In the genomic region with DNA sequence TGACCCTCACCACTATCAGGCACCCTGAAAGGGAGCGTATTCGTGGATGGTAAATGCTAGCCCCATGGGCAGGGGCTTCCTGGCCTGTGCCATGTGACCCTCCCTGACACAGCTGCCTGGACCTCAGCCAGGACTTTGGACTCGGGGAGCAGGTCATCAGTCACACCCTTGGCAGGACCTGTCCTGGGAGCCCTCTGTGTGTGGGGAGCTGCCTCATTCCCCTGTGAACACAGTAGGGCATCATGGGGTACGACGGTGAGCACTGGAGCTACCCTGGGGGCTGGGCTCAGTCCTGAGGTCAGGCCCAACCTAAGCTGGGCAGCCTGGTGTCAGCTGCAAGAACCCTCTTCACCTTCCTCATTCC, we compare ENCODE assay signal across 17 cellular contexts.
DNase-seq lines count a peak whose midpoint lies in the region; ATAC-seq and TF ChIP-seq lines count a peak whose summit lies in the region.
"Had no signal": no experiment of that assay in that cellular context is flagged by ENCODE, and none has a peak within 500 bp of the region (broad histone marks: within the 10 kb centered on the region; RNA-seq: fewer than 3 reads in every experiment).

No MANE protein-coding gene starts in this region.

- POLR2A ChIA-PET in activated B cell treated with CpG ODN at 0.5 μM for 24 hours (lab: Charles Lee) = no interaction called here

- H3K9me3 ChIP-seq in BLaER1 treated with 17β-estradiol and CSF1 and Interleukin-3, amounts not matched to agents 10 nM and 100 nM (replicated peaks in 1 of 11) = no peaks in the 10 kb centered on the region
- no peaks in the 10 kb centered on the region for H3K9me3 ChIP-seq in left lung
- H3K9me3 ChIP-seq: Peyer's patch, SK-N-SH had no signal

- ATAC-seq in activated B cell treated with CpG ODN at 0.5 μM for 24 hours (ENCODE audit: low read depth) (no peak), left lung (no peak), sciatic nerve (no peak)

- H3K9ac ChIP-seq in BLaER1 treated with 17β-estradiol and CSF1 and Interleukin-3, amounts not matched to agents 10 nM and 100 nM = peak overlapping the region in 9 of 11 experiments; percentile 1 to 56 (median 48); a peak in 17 of 22 replicates
- H3K9ac ChIP-seq: SK-N-SH had no signal

- no peaks in the 10 kb centered on the region for H3K36me3 Mint-ChIP-seq in activated B cell treated with CpG ODN at 0.5 μM for 24 hours (ENCODE audit: low read depth)
- H3K36me3 Mint-ChIP-seq: CD14-positive monocyte, IgD-negative memory B cell had no signal

- H3K4me3 Mint-ChIP-seq in activated B cell treated with CpG ODN at 0.5 μM for 24 hours = no peak overlapping the region
- H3K4me3 Mint-ChIP-seq: IgD-negative memory B cell had no signal

- peak overlapping the region in 7 of 11 experiments; percentile 28 to 61 (median 53); a peak in 14 of 22 replicates for H3K27ac ChIP-seq in BLaER1 treated with 17β-estradiol and CSF1 and Interleukin-3, amounts not matched to agents 10 nM and 100 nM
- H3K27ac ChIP-seq in left lung = no peak overlapping the region
- H3K27ac ChIP-seq: HL-60, Peyer's patch had no signal

- H3K4me3 ChIP-seq in BLaER1 treated with 17β-estradiol and CSF1 and Interleukin-3, amounts not matched to agents 10 nM and 100 nM = peak overlapping the region in 7 of 10 experiments; percentile 14 to 46 (median 39); a peak in 12 of 20 replicates
- no peak overlapping the region for H3K4me3 ChIP-seq in left lung
- H3K4me3 ChIP-seq: Peyer's patch had no signal

- peak overlapping the region; percentile 85 to 100 (median 94) for H3K4me2 ChIP-seq in BLaER1 treated with 17β-estradiol and CSF1 and Interleukin-3, amounts not matched to agents 10 nM and 100 nM
- H3K4me2 ChIP-seq: SK-N-SH had no signal

- H3K9me3 Mint-ChIP-seq in activated B cell treated with CpG ODN at 0.5 μM for 24 hours = no peaks in the 10 kb centered on the region
- H3K9me3 Mint-ChIP-seq: CD14-positive monocyte, IgD-negative memory B cell had no signal

- peak overlapping the region; percentile 18 for H3K27ac Mint-ChIP-seq in activated B cell treated with CpG ODN at 0.5 μM for 24 hours

- no peaks in the 10 kb centered on the region for H3K27me3 ChIP-seq in BLaER1 treated with 17β-estradiol and CSF1 and Interleukin-3, amounts not matched to agents 10 nM and 100 nM
- H3K27me3 ChIP-seq in left lung = peaks cover 0 to 3% of the 10 kb centered on the region in 2 donors
- H3K27me3 ChIP-seq: Peyer's patch had no signal

- TF ChIP-seq CTCF in activated B cell treated with CpG ODN at 0.5 μM for 24 hours (IDR thresholded peaks at IDR 0.05) = no peak
- TF ChIP-seq CTCF in left lung (IDR thresholded peaks at IDR 0.05) = no peak

- H3K36me3 ChIP-seq in BLaER1 treated with 17β-estradiol and CSF1 and Interleukin-3, amounts not matched to agents 10 nM and 100 nM = no peaks in the 10 kb centered on the region
- H3K36me3 ChIP-seq in left lung = no peaks in the 10 kb centered on the region
- H3K36me3 ChIP-seq: Peyer's patch had no signal

- peaks cover 0 to 16% (median 0%) of the 10 kb centered on the region in 11 experiments; a peak in 5 of 22 replicates for H4K20me1 ChIP-seq in BLaER1 treated with 17β-estradiol and CSF1 and Interleukin-3, amounts not matched to agents 10 nM and 100 nM

- no peak for DNase-seq in activated B cell treated with CpG ODN at 0.5 μM for 24 hours
- DNase-seq in left lung = peak; percentile 19 to 43
- peak; percentile 67 for DNase-seq in sciatic nerve (ENCODE audit: low spot score)
- DNase-seq in NCI-H2107 treated with DMSO at 0.1 percent for 48 hours (lab: John Stamatoyannopoulos, UW; ENCODE audit: unreplicated experiment) = no peak
- no peak for DNase-seq in stimulated activated CD4-positive, alpha-beta T cell treated with anti-CD3 and anti-CD28 coated beads, Interleukin-4, amount 100 ng/mL, for 24 hours
- DNase-seq in COR-L47 (lab: John Stamatoyannopoulos, UW) = no peak
- DNase-seq: DMS79 treated with DMSO at 0.1 percent for 48 hours, MM.1S, NCI-H1092, NCI-H1436 treated with DMSO at 0.1 percent for 48 hours, NCI-H2029, SK-N-SH had no signal

- no peaks in the 10 kb centered on the region for H3K27me3 Mint-ChIP-seq in activated B cell treated with CpG ODN at 0.5 μM for 24 hours

- intact Hi-C loops in activated B cell treated with CpG ODN at 0.5 μM for 24 hours (cut with micrococcal nuclease) = no loop called here
- intact Hi-C loops in left lung (cut with DNase I) = no loop called here
- intact Hi-C loops in sciatic nerve (cut with DNase I) = no loop called here

- peaks cover 75 to 78% (median 77%) of the 10 kb centered on the region in 10 experiments for H3K4me1 ChIP-seq in BLaER1 treated with 17β-estradiol and CSF1 and Interleukin-3, amounts not matched to agents 10 nM and 100 nM
- H3K4me1 ChIP-seq in left lung = peaks cover 0 to 19% of the 10 kb centered on the region in 2 donors
- H3K4me1 ChIP-seq: Peyer's patch had no signal

- CTCF ChIA-PET in activated B cell treated with CpG ODN at 0.5 μM for 24 hours (lab: Charles Lee) = no interaction called here

- peaks cover 10% of the 10 kb centered on the region for H3K4me1 Mint-ChIP-seq in activated B cell treated with CpG ODN at 0.5 μM for 24 hours

Comparison
In these comparisons a context has a peak if more than half of its experiments do, and no peak if none do; other contexts are left out.
1. H3K27ac ChIP-seq: peak in BLaER1 treated with 17β-estradiol and CSF1 and Interleukin-3, amounts not matched to agents 10 nM and 100 nM (7 of 11); none in left lung (0 of 2).
2. H3K4me3 ChIP-seq: peak in BLaER1 treated with 17β-estradiol and CSF1 and Interleukin-3, amounts not matched to agents 10 nM and 100 nM (7 of 10); none in left lung (0 of 2).
3. DNase-seq: peak in left lung (2 of 2) and sciatic nerve (single experiment); none in activated B cell treated with CpG ODN at 0.5 μM for 24 hours (single experiment), NCI-H2107 treated with DMSO at 0.1 percent for 48 hours (single experiment), stimulated activated CD4-positive, alpha-beta T cell treated with anti-CD3 and anti-CD28 coated beads, Interleukin-4, amount 100 ng/mL, for 24 hours (single experiment) and COR-L47 (single experiment).